ENCODE assay signal across 10 cellular contexts in genomic region chr10:62852961-62853702, GRCh38. TPM values are rescaled to one million over a fixed set of nuclear protein-coding genes. Genes with fewer than 3 reads are reported as not detected.
DNase-seq lines count a peak whose midpoint lies in the region; ATAC-seq, FAIRE-seq and TF ChIP-seq lines count a peak whose summit lies in the region.
"Had no signal": no experiment of that assay in that cellular context is flagged by ENCODE, and none has a peak within 500 bp of the region (broad histone marks: within the 10 kb centered on the region; RNA-seq: fewer than 3 reads in every experiment).

No MANE protein-coding gene starts in this region.

- H3K27me3 ChIP-seq in HepG2 (ENCODE audit: control insufficient read depth in 1 of 2, insufficient read depth in 2 of 2, low read length in 2 of 2) (no peaks in the 10 kb centered on the region; a peak in 1 of 5 replicates), left ventricle myocardium inferior (ENCODE audit: low read depth) (peaks cover 5% of the 10 kb centered on the region)

- no peak for TF ChIP-seq RAD21 in HepG2 (CRISPR knock-in tag; IDR thresholded peaks at IDR 0.05)

- H4K20me1 ChIP-seq in HepG2 (ENCODE audit: insufficient read depth, low read length), result no peaks in the 10 kb centered on the region

- DNase-seq in GM12891 (ENCODE audit: insufficient read length, low spot score) (no peak), NCI-H2227 treated with DMSO at 0.1 percent for 48 hours (lab: John Stamatoyannopoulos, UW) (no peak), nucleus accumbens (lab: John Stamatoyannopoulos, UW) (no peak), HepG2 (ENCODE audit: low spot score) (no peak), left ventricle myocardium inferior (no peak)
- DNase-seq: mesenchymal stem cell had no signal

- peak overlapping the region; percentile 55 for H3K4me3 Mint-ChIP-seq in activated naive CD8-positive, alpha-beta T cell

- no peaks in the 10 kb centered on the region for H3K9me3 Mint-ChIP-seq in activated naive CD8-positive, alpha-beta T cell (ENCODE audit: low read depth)

- peaks cover 5% of the 10 kb centered on the region for H3K36me3 Mint-ChIP-seq in activated naive CD8-positive, alpha-beta T cell

- H3K4me3 ChIP-seq in HepG2 (replicated peaks in 1 of 3; ENCODE audit: insufficient read depth in 1 of 3, low read depth in 2 of 3, low read length in 3 of 3), result no peak overlapping the region
- no peak overlapping the region for H3K4me3 ChIP-seq in left ventricle myocardium inferior

- TF ChIP-seq POLR2A in GM12891 (IDR thresholded peaks at IDR 0.05; ENCODE audit: low read depth, low read length), result no peak
- no peak for TF ChIP-seq POLR2A in HepG2 (IDR thresholded peaks at IDR 0.05; ENCODE audit: insufficient read depth in 1 of 2, low read depth in 2 of 2, low read length in 2 of 2)

- H3K4me2 ChIP-seq in HepG2 (ENCODE audit: low read depth, low read length), result no peak overlapping the region

- peaks cover 5% of the 10 kb centered on the region for H3K27me3 Mint-ChIP-seq in activated naive CD8-positive, alpha-beta T cell

- H3K27ac ChIP-seq in HepG2 (ENCODE audit: extremely low read length, insufficient read depth, low read length) (no peak overlapping the region), left ventricle myocardium inferior (replicated peaks) (no peak overlapping the region)

- TF ChIP-seq EP300 in HepG2 (IDR thresholded peaks at IDR 0.05; ENCODE audit: low read depth in 2 of 2, low read length in 2 of 2) (no peak), HepG2 (CRISPR knock-in tag; IDR thresholded peaks at IDR 0.05; ENCODE audit: borderline replicate concordance) (no peak)

- H3K79me2 ChIP-seq in HepG2 (ENCODE audit: insufficient read depth, low read length), result no peaks in the 10 kb centered on the region

- no peak overlapping the region for H2AFZ ChIP-seq in HepG2 (ENCODE audit: low read length)

- no peaks in the 10 kb centered on the region for H3K4me1 ChIP-seq in HepG2 (ENCODE audit: insufficient read depth, low read length)
- no peaks in the 10 kb centered on the region for H3K4me1 ChIP-seq in left ventricle myocardium inferior

- H3K27ac Mint-ChIP-seq in activated naive CD8-positive, alpha-beta T cell, result peak overlapping the region; percentile 79

- no peak overlapping the region for H3K9ac ChIP-seq in HepG2 (ENCODE audit: insufficient read depth, low read depth, low read length)

- POLR2A ChIA-PET in HepG2 (lab: Yijun Ruan, JAX), result no interaction called here

- no peaks in the 10 kb centered on the region for H3K9me3 ChIP-seq in HepG2 (ENCODE audit: low read length)
- H3K9me3 ChIP-seq in left ventricle myocardium inferior (replicated peaks), result peaks cover 3% of the 10 kb centered on the region

- no TSS peak for BruUV-seq in HepG2 (replicated peaks; lab: Mats Ljungman, UMichigan)

- ATAC-seq in GM21360 (IDR thresholded peaks at IDR 0.05; ENCODE audit: unreplicated experiment) (peak; percentile 54), HG03378 (IDR thresholded peaks at IDR 0.05; ENCODE audit: unreplicated experiment) (peak; percentile 78), HepG2 (no peak)
- ATAC-seq: Panc1 had no signal

- TF ChIP-seq CTCF in HepG2 (CRISPR knock-in tag; IDR thresholded peaks at IDR 0.05), result no peak
- TF ChIP-seq CTCF in left ventricle myocardium inferior (IDR thresholded peaks at IDR 0.05; ENCODE audit: borderline replicate concordance), result no peak

- in situ Hi-C loops in HepG2 (cut with HindIII; ENCODE audit: extremely low pct_ligation_motif_present, low pct_unique_long_range_greater_than_20kb), result no loop called here

- 1% methylated on average over 6 of the region's 6 CpGs for WGBS in HepG2 (ENCODE audit: low lambda C conversion rate)

- intact Hi-C loops in HepG2 (cut with micrococcal nuclease; ENCODE audit: unreplicated experiment), result no loop called here
- intact Hi-C loops in left ventricle myocardium inferior (cut with micrococcal nuclease), result no loop called here

- CTCF ChIA-PET in HepG2 (lab: Yijun Ruan, JAX; ENCODE audit: low intra/inter-chr PET ratio, low total read pairs), result no interaction called here

- no peaks in the 10 kb centered on the region for H3K36me3 ChIP-seq in HepG2 (replicated peaks in 1 of 2; ENCODE audit: control insufficient read depth in 1 of 2, insufficient read depth in 2 of 2, low read length in 2 of 2)
- H3K36me3 ChIP-seq in left ventricle myocardium inferior, result no peaks in the 10 kb centered on the region

- H3K4me1 Mint-ChIP-seq in activated naive CD8-positive, alpha-beta T cell (ENCODE audit: low read depth), result peaks cover 55% of the 10 kb centered on the region

- FAIRE-seq in GM12891 (lab: Jason Lieb, UNC), result peak; percentile 86
- FAIRE-seq in HepG2 (lab: Jason Lieb, UNC), result no peak

TF ChIP-seq in GM12891, 5 proteins besides CTCF, POLR2A, EP300 and RAD21:
- TF ChIP-seq PAX5 (IDR thresholded peaks at IDR 0.05; ENCODE audit: insufficient read depth, low read length, severe bottlenecking) (peak; percentile 56), POU2F2 (IDR thresholded peaks at IDR 0.05; ENCODE audit: low read depth, low read length) (peak; percentile 58; the same call in 1 of the 2 replicates), TAF1 (IDR thresholded peaks at IDR 0.05; ENCODE audit: low read depth, low read length) (no peak), SPI1 (IDR thresholded peaks at IDR 0.05; ENCODE audit: low read depth, low read length) (peak; percentile 78), POLR2AphosphoS5 (IDR thresholded peaks at IDR 0.05; ENCODE audit: low read depth, low read length) (no peak)

TF ChIP-seq in HepG2, 621 proteins besides CTCF, POLR2A, EP300 and RAD21 (continues in another document):
- TF ChIP-seq MAFG (CRISPR knock-in tag; IDR thresholded peaks at IDR 0.05), result no peak
- no peak for TF ChIP-seq ZNF563 (CRISPR knock-in tag; IDR thresholded peaks at IDR 0.05)

RNA-seq across cellular contexts. Expression of gene EGR2, which starts 37.0 kb away (rescaled TPM):
- polyA plus RNA-seq in GM12891 (2012; ENCODE audit: low read depth, missing spikeins), result 54.7 TPM
- 0.11 TPM in 1 of 2 replicates, not detected in the other for total RNA-seq in HepG2 (2016; rRNA removed; fragmentation: Illumina TruSeq; extraction: Trizol)
- not detected in 2 replicates for total RNA-seq in HepG2 (2016; cell fraction: cytosol; rRNA removed; fragmentation: Illumina TruSeq; extraction: Trizol; ENCODE audit: low read depth)
- total RNA-seq in HepG2 (2016; cell fraction: insoluble cytoplasmic fraction; rRNA removed; fragmentation: Illumina TruSeq; extraction: Trizol), result 0.06 TPM in 1 of 2 replicates, not detected in the other
- 0.12 TPM in 1 of 2 replicates, not detected in the other for total RNA-seq in HepG2 (2016; cell fraction: membrane; rRNA removed; fragmentation: Illumina TruSeq; extraction: Trizol)
- not detected in 2 replicates for total RNA-seq in HepG2 (2016; cell fraction: nucleus; rRNA removed; fragmentation: Illumina TruSeq; extraction: Trizol)
- polyA plus RNA-seq in HepG2 (2011; rRNA removed), result 0.14 and 0.15 TPM in 2 replicates
- polyA plus RNA-seq in HepG2 (2011; cell fraction: cytosol; rRNA removed), result 0.05 TPM in 2 replicates
- polyA plus RNA-seq in HepG2 (2011; cell fraction: nucleus; rRNA removed), result 0.10 and 0.26 TPM in 2 replicates
- polyA plus RNA-seq in HepG2 (2012), result 0.09 and 0.36 TPM in 2 replicates
- not detected in 2 replicates for polyA plus RNA-seq in HepG2 (2016; cell fraction: cytosol; fragmentation: Illumina TruSeq; extraction: Trizol; ENCODE audit: low read depth)
- polyA plus RNA-seq in HepG2 (2016; cell fraction: insoluble cytoplasmic fraction; fragmentation: Illumina TruSeq; extraction: Trizol; ENCODE audit: low read depth), result 0.08 TPM in 1 of 2 replicates, not detected in the other
- polyA plus RNA-seq in HepG2 (2016; cell fraction: membrane; fragmentation: Illumina TruSeq; extraction: Trizol; ENCODE audit: low read depth), result 0.16 TPM in 1 of 2 replicates, not detected in the other
- polyA plus RNA-seq in HepG2 (2016; cell fraction: nucleus; fragmentation: Illumina TruSeq; extraction: Trizol; ENCODE audit: insufficient read depth, low read depth), result 0.36 TPM in 1 of 2 replicates, not detected in the other
- 0.06 and 0.09 TPM in 2 replicates for polyA minus RNA-seq in HepG2 (2011; rRNA and poly(A)+ RNA removed; ENCODE audit: low replicate concordance)
- polyA minus RNA-seq in HepG2 (2011; cell fraction: cytosol; rRNA and poly(A)+ RNA removed), result not detected in 2 replicates
- 0.13 and 0.37 TPM in 2 replicates for polyA minus RNA-seq in HepG2 (2011; cell fraction: nucleus; rRNA and poly(A)+ RNA removed)
- total RNA-seq in left ventricle myocardium inferior, result 0.52 TPM

RNA-seq across cellular contexts. Expression of gene ADO, which starts 48.6 kb away (rescaled TPM):
- polyA plus RNA-seq in GM12891 (2012; ENCODE audit: low read depth, missing spikeins), result 18.6 TPM
- total RNA-seq in HepG2 (2016; rRNA removed; fragmentation: Illumina TruSeq; extraction: Trizol), result 15.9 and 16.5 TPM in 2 replicates
- total RNA-seq in HepG2 (2016; cell fraction: cytosol; rRNA removed; fragmentation: Illumina TruSeq; extraction: Trizol; ENCODE audit: low read depth), result 5.1 and 6.2 TPM in 2 replicates
- 16.7 and 17.9 TPM in 2 replicates for total RNA-seq in HepG2 (2016; cell fraction: insoluble cytoplasmic fraction; rRNA removed; fragmentation: Illumina TruSeq; extraction: Trizol)
- 20.0 and 20.8 TPM in 2 replicates for total RNA-seq in HepG2 (2016; cell fraction: membrane; rRNA removed; fragmentation: Illumina TruSeq; extraction: Trizol)
- total RNA-seq in HepG2 (2016; cell fraction: nucleus; rRNA removed; fragmentation: Illumina TruSeq; extraction: Trizol), result 11.5 and 12.2 TPM in 2 replicates
- 8.9 and 9.6 TPM in 2 replicates for polyA plus RNA-seq in HepG2 (2011; rRNA removed)
- 5.6 and 7.3 TPM in 2 replicates for polyA plus RNA-seq in HepG2 (2011; cell fraction: cytosol; rRNA removed)
- 5.6 and 6.3 TPM in 2 replicates for polyA plus RNA-seq in HepG2 (2011; cell fraction: nucleus; rRNA removed)
- polyA plus RNA-seq in HepG2 (2012), result 9.8 and 12.1 TPM in 2 replicates
- polyA plus RNA-seq in HepG2 (2016; cell fraction: cytosol; fragmentation: Illumina TruSeq; extraction: Trizol; ENCODE audit: low read depth), result 4.9 and 5.0 TPM in 2 replicates
- polyA plus RNA-seq in HepG2 (2016; cell fraction: insoluble cytoplasmic fraction; fragmentation: Illumina TruSeq; extraction: Trizol; ENCODE audit: low read depth), result 19.5 and 19.7 TPM in 2 replicates
- polyA plus RNA-seq in HepG2 (2016; cell fraction: membrane; fragmentation: Illumina TruSeq; extraction: Trizol; ENCODE audit: low read depth), result 13.3 and 13.8 TPM in 2 replicates
- 12.1 and 12.7 TPM in 2 replicates for polyA plus RNA-seq in HepG2 (2016; cell fraction: nucleus; fragmentation: Illumina TruSeq; extraction: Trizol; ENCODE audit: insufficient read depth, low read depth)
- polyA minus RNA-seq in HepG2 (2011; rRNA and poly(A)+ RNA removed; ENCODE audit: low replicate concordance), result 11.6 and 16.6 TPM in 2 replicates
- 11.3 and 13.7 TPM in 2 replicates for polyA minus RNA-seq in HepG2 (2011; cell fraction: cytosol; rRNA and poly(A)+ RNA removed)
- polyA minus RNA-seq in HepG2 (2011; cell fraction: nucleus; rRNA and poly(A)+ RNA removed), result 15.8 and 17.0 TPM in 2 replicates
- 18.9 TPM for total RNA-seq in left ventricle myocardium inferior
